Comparison of ENCODE assay signal across 8 cellular contexts in the genomic region with DNA sequence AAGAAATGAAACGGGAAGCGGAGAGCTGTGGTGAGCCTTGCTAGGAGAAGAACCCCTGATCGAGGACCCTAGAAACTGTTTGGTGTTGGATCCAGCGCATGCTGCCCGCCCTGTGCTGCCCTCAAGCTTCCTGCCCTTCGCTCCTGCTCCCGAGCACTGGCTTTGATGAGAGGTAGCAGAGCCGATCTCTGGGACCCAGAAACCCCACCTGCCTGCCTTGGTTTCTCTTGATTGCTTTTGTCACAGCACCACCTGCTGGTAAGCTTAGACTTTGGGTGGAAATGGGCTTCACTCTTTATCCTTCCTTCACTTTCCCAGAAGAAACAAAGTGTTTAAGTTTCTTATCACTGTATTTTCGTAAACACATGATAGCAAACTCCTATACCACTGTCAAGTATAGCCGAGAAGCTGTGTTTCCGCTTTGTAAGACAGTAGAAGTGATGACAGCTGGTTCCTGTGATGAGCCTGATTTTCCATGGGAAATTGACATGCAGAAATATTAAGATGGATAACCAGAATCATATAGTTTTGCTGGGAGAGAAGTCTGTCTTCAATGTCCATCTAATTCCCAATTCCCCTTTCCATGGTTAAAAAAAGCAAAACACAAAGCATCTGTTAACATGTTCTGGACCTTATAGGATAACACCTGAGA.
DNase-seq lines count a peak whose midpoint lies in the region; ATAC-seq, FAIRE-seq and TF ChIP-seq lines count a peak whose summit lies in the region.

No MANE protein-coding gene starts in this region.

- no peaks in the 10 kb centered on the region for H3K9me3 Mint-ChIP-seq in type B pancreatic cell

- peaks cover 2% of the 10 kb centered on the region for H3K36me3 ChIP-seq in osteoblast (ENCODE audit: insufficient read depth, low read length)

- no peaks in the 10 kb centered on the region for H3K9me3 ChIP-seq in osteoblast (ENCODE audit: low read depth, low read length)

- FAIRE-seq in frontal cortex (lab: Jason Lieb, UNC), result no peak

- peaks cover 6% of the 10 kb centered on the region for H3K36me3 Mint-ChIP-seq in type B pancreatic cell

- H3K4me1 Mint-ChIP-seq in type B pancreatic cell (ENCODE audit: unreplicated experiment), result peaks cover 8% of the 10 kb centered on the region

- H4K20me1 ChIP-seq in osteoblast (ENCODE audit: insufficient read depth, low read length), result peaks cover 14% of the 10 kb centered on the region

- no peak overlapping the region for H3K4me3 Mint-ChIP-seq in type B pancreatic cell

- no peak overlapping the region for H2AFZ ChIP-seq in osteoblast (ENCODE audit: low read length)

- H3K27me3 ChIP-seq in osteoblast (ENCODE audit: insufficient read depth, low read length), result peaks cover 2% of the 10 kb centered on the region

- peak; percentile 81 for TF ChIP-seq CTCF in osteoblast (IDR thresholded peaks at IDR 0.05; ENCODE audit: extremely low read depth, low read depth, low read length)
- TF ChIP-seq CTCF in type B pancreatic cell (conservative IDR thresholded peaks at IDR 0.05), result peak; percentile 87

- H3K27me3 Mint-ChIP-seq in type B pancreatic cell, result no peaks in the 10 kb centered on the region

- peak; percentile 53 for ATAC-seq in HG03460 (IDR thresholded peaks at IDR 0.05; ENCODE audit: unreplicated experiment)
- no peak for ATAC-seq in GM21528 (IDR thresholded peaks at IDR 0.05; ENCODE audit: low FRiP score, unreplicated experiment)

- H3K4me2 ChIP-seq in osteoblast (ENCODE audit: insufficient read depth, low read length), result peak overlapping the region; percentile 59

- H3K4me3 ChIP-seq in osteoblast (ENCODE audit: insufficient read depth, low read length), result peak overlapping the region; percentile 27

- H3K27ac ChIP-seq in osteoblast (ENCODE audit: low read depth, low read length), result no peak overlapping the region

- H3K4me1 ChIP-seq in osteoblast (ENCODE audit: insufficient read depth, low read length), result peaks cover 4% of the 10 kb centered on the region

- no peaks in the 10 kb centered on the region for H3K79me2 ChIP-seq in osteoblast (ENCODE audit: insufficient read depth, low read length)

- no peak overlapping the region for H3K27ac Mint-ChIP-seq in type B pancreatic cell

- peak; percentile 55 for DNase-seq in EH (ENCODE audit: low read depth)
- peak; percentile 24 for DNase-seq in RPMI7951 (ENCODE audit: low read depth)
- DNase-seq in activated naive CD4-positive, alpha-beta T cell treated with Interleukin-2 at 50 U/mL for 16 hours, result peak; percentile 50
- DNase-seq in frontal cortex (ENCODE audit: low spot score in 2 of 2), result peak; percentile 65 to 77
- peak; percentile 88 for DNase-seq in osteoblast (ENCODE audit: insufficient read length, low spot score, missing footprints)
- DNase-seq in type B pancreatic cell (ENCODE audit: extremely low spot score, unreplicated experiment), result no peak
